In the genomic region with DNA sequence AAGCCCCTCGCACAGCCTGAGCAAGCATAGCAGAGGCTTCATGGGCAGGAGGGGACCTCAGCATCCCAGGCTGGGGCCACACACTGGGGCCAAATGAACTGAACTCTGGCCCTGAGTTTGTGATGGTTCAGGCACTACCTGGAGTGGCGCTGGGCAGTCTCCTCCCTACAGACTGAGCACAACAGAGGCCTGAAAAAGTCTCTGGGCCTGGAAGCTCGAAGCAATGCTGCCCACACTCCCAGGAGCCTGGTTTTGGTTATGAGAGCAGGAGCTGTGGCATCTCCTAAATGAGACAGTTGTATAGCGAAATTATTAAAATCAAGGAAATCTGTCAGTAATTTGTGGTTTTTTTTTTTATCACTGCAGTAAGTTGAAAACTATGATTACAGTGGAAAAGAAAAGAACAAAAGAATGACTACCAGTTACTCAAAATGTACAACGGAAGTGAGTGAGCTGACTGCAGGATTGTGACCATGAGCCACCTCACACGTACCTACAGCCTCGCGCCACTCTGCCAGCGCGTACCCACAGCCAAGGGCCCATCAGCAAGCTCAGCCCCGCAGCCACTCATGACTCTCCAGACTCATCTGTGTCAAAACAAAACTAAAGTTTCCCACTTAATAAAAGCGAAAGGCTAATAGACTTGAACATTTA, we compare ENCODE assay signal across 17 cellular contexts.
DNase-seq lines count a peak whose midpoint lies in the region; ATAC-seq and TF ChIP-seq lines count a peak whose summit lies in the region.
"Had no signal": no experiment of that assay in that cellular context is flagged by ENCODE, and none has a peak within 500 bp of the region (broad histone marks: within the 10 kb centered on the region; RNA-seq: fewer than 3 reads in every experiment).

No MANE protein-coding gene starts in this region.

- TF ChIP-seq POLR2A in heart left ventricle (IDR thresholded peaks at IDR 0.05): no peak

- H3K27me3 ChIP-seq in heart left ventricle: no peaks in the 10 kb centered on the region
- no peaks in the 10 kb centered on the region for H3K27me3 ChIP-seq in foreskin keratinocyte
- H3K27me3 ChIP-seq: ascending aorta, colonic mucosa, pancreas had no signal

- 93 to 97% (median 95%) methylated on average over 12 of the region's 12 CpGs for WGBS in heart left ventricle, 4 donors

- H3K36me3 ChIP-seq in heart left ventricle: no peaks in the 10 kb centered on the region
- H3K36me3 ChIP-seq: ascending aorta, colonic mucosa, pancreas, thoracic aorta had no signal

- H3K36me3 Mint-ChIP-seq in stimulated activated effector memory CD8-positive, alpha-beta T cell treated with anti-CD3 and anti-CD28 coated beads, Interleukin-12 subunit alpha, Interleukin-12 subunit beta, amount 100 ng/mL, for 72 hours: peaks cover 6% of the 10 kb centered on the region
- H3K36me3 Mint-ChIP-seq in glutamatergic neuron (ENCODE audit: unreplicated experiment): no peaks in the 10 kb centered on the region

- no peak overlapping the region for H3K4me3 ChIP-seq in heart left ventricle
- H3K4me3 ChIP-seq: ascending aorta, colonic mucosa, pancreas, skin epidermis, thoracic aorta had no signal

- intact Hi-C loops in Right ventricle myocardium inferior (cut with DNase I) (no loop called here), heart left ventricle (cut with DNase I) (no loop called here)

- H3K4me3 Mint-ChIP-seq in stimulated activated effector memory CD8-positive, alpha-beta T cell treated with anti-CD3 and anti-CD28 coated beads, Interleukin-12 subunit alpha, Interleukin-12 subunit beta, amount 100 ng/mL, for 72 hours: peak overlapping the region; percentile 6
- H3K4me3 Mint-ChIP-seq in glutamatergic neuron (ENCODE audit: unreplicated experiment): no peak overlapping the region

- H3K27ac ChIP-seq in heart left ventricle (no peak overlapping the region), foreskin keratinocyte (no peak overlapping the region)
- H3K27ac ChIP-seq: colonic mucosa, pancreas had no signal

- H3K27ac Mint-ChIP-seq in stimulated activated effector memory CD8-positive, alpha-beta T cell treated with anti-CD3 and anti-CD28 coated beads, Interleukin-12 subunit alpha, Interleukin-12 subunit beta, amount 100 ng/mL, for 72 hours: no peak overlapping the region
- H3K27ac Mint-ChIP-seq in glutamatergic neuron (ENCODE audit: unreplicated experiment): no peak overlapping the region

- no peaks in the 10 kb centered on the region for H3K9me3 Mint-ChIP-seq in stimulated activated effector memory CD8-positive, alpha-beta T cell treated with anti-CD3 and anti-CD28 coated beads, Interleukin-12 subunit alpha, Interleukin-12 subunit beta, amount 100 ng/mL, for 72 hours
- H3K9me3 Mint-ChIP-seq in glutamatergic neuron (ENCODE audit: unreplicated experiment): no peaks in the 10 kb centered on the region

- TF ChIP-seq CTCF in heart left ventricle (IDR thresholded peaks at IDR 0.05) (no peak), glutamatergic neuron (IDR thresholded peaks at IDR 0.05; ENCODE audit: partially characterized antibody, unreplicated experiment) (no peak), foreskin keratinocyte (conservative IDR thresholded peaks at IDR 0.05) (no peak)

- H3K9me3 ChIP-seq in heart left ventricle: no peaks in the 10 kb centered on the region
- H3K9me3 ChIP-seq: ascending aorta, colonic mucosa, pancreas, thoracic aorta had no signal

- peaks cover 20% of the 10 kb centered on the region for H3K4me1 Mint-ChIP-seq in stimulated activated effector memory CD8-positive, alpha-beta T cell treated with anti-CD3 and anti-CD28 coated beads, Interleukin-12 subunit alpha, Interleukin-12 subunit beta, amount 100 ng/mL, for 72 hours
- H3K4me1 Mint-ChIP-seq in glutamatergic neuron (ENCODE audit: low read depth, unreplicated experiment): peaks cover under 1% of the 10 kb centered on the region

- ATAC-seq in Right ventricle myocardium inferior (no peak), heart left ventricle (no peak), HG02759 (IDR thresholded peaks at IDR 0.05; ENCODE audit: unreplicated experiment) (peak; percentile 93), foreskin keratinocyte (no peak)
- peak; percentile 100 for ATAC-seq in stimulated activated effector memory CD8-positive, alpha-beta T cell treated with anti-CD3 and anti-CD28 coated beads, Interleukin-12 subunit alpha, Interleukin-12 subunit beta, amount 100 ng/mL, for 72 hours
- ATAC-seq: pancreas had no signal

- peaks cover 0 to 21% (median 0%) of the 10 kb centered on the region in 12 donors for H3K4me1 ChIP-seq in heart left ventricle
- no peaks in the 10 kb centered on the region for H3K4me1 ChIP-seq in foreskin keratinocyte
- H3K4me1 ChIP-seq: colonic mucosa had no signal

- DNase-seq in Right ventricle myocardium inferior (ENCODE audit: missing footprints) (peak; percentile 66), heart left ventricle (no peak), glutamatergic neuron (no peak), foreskin keratinocyte (no peak), NCI-H2171 (lab: John Stamatoyannopoulos, UW) (no peak)
- DNase-seq in activated T-cell treated with anti-CD3 and anti-CD28 coated beads, Interleukin-2, amount 50 U/mL, for 48 hours: peak; percentile 44 to 57
- DNase-seq in stimulated activated effector memory CD8-positive, alpha-beta T cell treated with anti-CD3 and anti-CD28 coated beads, Interleukin-12 subunit alpha, Interleukin-12 subunit beta, amount 100 ng/mL, for 72 hours (ENCODE audit: low spot score in 2 of 2): peak in 1 of 2 donors; percentile 66
- DNase-seq: activated CD8-positive, alpha-beta memory T cell treated with anti-CD3 and anti-CD28 coated beads, Interleukin-2, amount 50 U/mL, for 4 hours; colonic mucosa; hippocampal formation; IMR-90; NCI-H1092 treated with DMSO at 0.1 percent for 48 hours; pancreas had no signal

- H3K27me3 Mint-ChIP-seq in glutamatergic neuron (ENCODE audit: unreplicated experiment): no peaks in the 10 kb centered on the region

Comparison
In these comparisons a context has a peak if more than half of its experiments do, and no peak if none do; other contexts are left out.
1. DNase-seq: peak in Right ventricle myocardium inferior (single experiment) and activated T-cell treated with anti-CD3 and anti-CD28 coated beads, Interleukin-2, amount 50 U/mL, for 48 hours (2 of 2); none in heart left ventricle (0 of 5), glutamatergic neuron (single experiment), foreskin keratinocyte (0 of 2) and NCI-H2171 (single experiment).
2. ATAC-seq: peak in HG02759 (single experiment) and stimulated activated effector memory CD8-positive, alpha-beta T cell treated with anti-CD3 and anti-CD28 coated beads, Interleukin-12 subunit alpha, Interleukin-12 subunit beta, amount 100 ng/mL, for 72 hours (single experiment); none in Right ventricle myocardium inferior (single experiment), heart left ventricle (0 of 4) and foreskin keratinocyte (single experiment).